ENCODE assay signal across 9 cellular contexts in genomic region chr17:38815576-38816193, GRCh38. TPM values are rescaled to one million over a fixed set of nuclear protein-coding genes. Genes with fewer than 3 reads are reported as not detected.
DNase-seq lines count a peak whose midpoint lies in the region; ATAC-seq and TF ChIP-seq lines count a peak whose summit lies in the region.
"Had no signal": no experiment of that assay in that cellular context is flagged by ENCODE, and none has a peak within 500 bp of the region (broad histone marks: within the 10 kb centered on the region; RNA-seq: fewer than 3 reads in every experiment).

No MANE protein-coding gene starts in this region.

- peaks cover 2% of the 10 kb centered on the region; the same call in 1 of the 2 replicates for H3K36me3 ChIP-seq in Panc1 (ENCODE audit: control insufficient read depth, insufficient read depth, low read length)
- peaks cover 67% of the 10 kb centered on the region for H3K36me3 ChIP-seq in endodermal cell (ENCODE audit: control insufficient read depth, insufficient read depth, low read length)
- H3K36me3 ChIP-seq in smooth muscle cell (ENCODE audit: low read depth): peaks cover 21% of the 10 kb centered on the region

- POLR2A ChIA-PET in Panc1 (lab: Charles Lee): no interaction called here

- peaks cover 16% of the 10 kb centered on the region for H3K4me1 Mint-ChIP-seq in activated CD8-positive, alpha-beta memory T cell treated with anti-CD3 and anti-CD28 coated beads, Interleukin-2, amount 10 ng/mL, durations not matched to agents 7 days and 5 days
- no peaks in the 10 kb centered on the region for H3K4me1 Mint-ChIP-seq in endodermal cell

- no peaks in the 10 kb centered on the region for H3F3A ChIP-seq in smooth muscle cell (ENCODE audit: low read depth)

- H3K27ac ChIP-seq in Panc1 (ENCODE audit: low read length) (no peak overlapping the region), endodermal cell (ENCODE audit: low read depth, low read length) (no peak overlapping the region), smooth muscle cell (ENCODE audit: low read depth) (no peak overlapping the region)

- peaks cover 17% of the 10 kb centered on the region for H4K20me1 ChIP-seq in smooth muscle cell (ENCODE audit: low read depth)

- H3K4me2 ChIP-seq in smooth muscle cell: no peak overlapping the region

- DNase-seq in activated CD8-positive, alpha-beta memory T cell treated with anti-CD3 and anti-CD28 coated beads, Interleukin-2, amount 10 ng/mL, durations not matched to agents 7 days and 5 days: peak; percentile 69
- DNase-seq in activated CD8-positive, alpha-beta memory T cell treated with anti-CD3 and anti-CD28 coated beads for 24 hours: no peak
- DNase-seq in Panc1 (ENCODE audit: low read depth, low spot score) (no peak), endodermal cell (no peak), smooth muscle cell (lab: John Stamatoyannopoulos, UW; ENCODE audit: unreplicated experiment) (no peak), NCI-H2081 treated with DMSO at 0.1 percent for 48 hours (lab: John Stamatoyannopoulos, UW) (no peak)
- DNase-seq: NCI-H2171 had no signal

- H3K27me3 ChIP-seq in Panc1 (ENCODE audit: control insufficient read depth, insufficient read depth, low read length) (no peaks in the 10 kb centered on the region), endodermal cell (ENCODE audit: control insufficient read depth, insufficient read depth, low read length, poor library complexity, severe bottlenecking) (no peaks in the 10 kb centered on the region), smooth muscle cell (ENCODE audit: low read depth) (no peaks in the 10 kb centered on the region)

- H3K4me3 Mint-ChIP-seq in activated CD8-positive, alpha-beta memory T cell treated with anti-CD3 and anti-CD28 coated beads, Interleukin-2, amount 10 ng/mL, durations not matched to agents 7 days and 5 days: no peak overlapping the region
- no peak overlapping the region for H3K4me3 Mint-ChIP-seq in endodermal cell

- H3K9ac ChIP-seq in endodermal cell (ENCODE audit: extremely low read depth, low read length, poor library complexity, severe bottlenecking) (no peak overlapping the region), smooth muscle cell (ENCODE audit: low read depth) (no peak overlapping the region)

- 91 to 93% methylated on average over 6 to 8 of the region's 8 CpGs for WGBS in endodermal cell (ENCODE audit: insufficient coverage in 1 of 2, insufficient read length in 1 of 2), 2 experiments
- 89% methylated on average over 8 of the region's 8 CpGs for WGBS in smooth muscle cell (ENCODE audit: low lambda C conversion rate)

- in situ Hi-C loops in Panc1 (cut with HindIII; ENCODE audit: low pct_unique_long_range_greater_than_20kb, low sequenced_read_pairs): no loop called here

- H3K4me3 ChIP-seq in Panc1 (ENCODE audit: low read depth in 2 of 2, low read length in 2 of 2) (no peak overlapping the region), endodermal cell (ENCODE audit: low read length) (no peak overlapping the region), smooth muscle cell (no peak overlapping the region)

- CTCF ChIA-PET in activated CD8-positive, alpha-beta memory T cell treated with anti-CD3 and anti-CD28 coated beads, Interleukin-2, amount 10 ng/mL, durations not matched to agents 7 days and 5 days (lab: Charles Lee): no interaction called here
- CTCF ChIA-PET in Panc1 (lab: Charles Lee): no interaction called here

- intact Hi-C loops in Panc1 (cut with micrococcal nuclease; ENCODE audit: unreplicated experiment): no loop called here

- peak; percentile 74 for ATAC-seq in activated CD8-positive, alpha-beta memory T cell treated with anti-CD3 and anti-CD28 coated beads, Interleukin-2, amount 10 ng/mL, durations not matched to agents 7 days and 5 days
- peak; percentile 58; the same call in 1 of the 2 replicates for ATAC-seq in Panc1
- no peak for ATAC-seq in HG02763 (IDR thresholded peaks at IDR 0.05; ENCODE audit: unreplicated experiment)
- no peak for ATAC-seq in HG03139 (IDR thresholded peaks at IDR 0.05; ENCODE audit: unreplicated experiment)

- no peak for TF ChIP-seq CTCF in Panc1 (IDR thresholded peaks at IDR 0.05)
- peak; percentile 59 for TF ChIP-seq CTCF in endodermal cell (conservative IDR thresholded peaks at IDR 0.05)
- peak; percentile 15 for TF ChIP-seq CTCF in smooth muscle cell (IDR thresholded peaks at IDR 0.05; ENCODE audit: borderline replicate concordance, insufficient read depth, poor library complexity, severe bottlenecking)

- H2AFZ ChIP-seq in smooth muscle cell (ENCODE audit: low read depth): no peak overlapping the region

- H3K36me3 Mint-ChIP-seq in activated CD8-positive, alpha-beta memory T cell treated with anti-CD3 and anti-CD28 coated beads, Interleukin-2, amount 10 ng/mL, durations not matched to agents 7 days and 5 days: peaks cover 29% of the 10 kb centered on the region
- peaks cover 43% of the 10 kb centered on the region for H3K36me3 Mint-ChIP-seq in endodermal cell (ENCODE audit: low read depth)

- H3K4me1 ChIP-seq in Panc1 (ENCODE audit: control insufficient read depth, insufficient read depth, low read length) (no peaks in the 10 kb centered on the region), endodermal cell (ENCODE audit: control insufficient read depth, insufficient read depth, low read length) (no peaks in the 10 kb centered on the region), smooth muscle cell (ENCODE audit: low read depth) (no peaks in the 10 kb centered on the region)

- H3K9me3 ChIP-seq in Panc1 (ENCODE audit: control insufficient read depth, insufficient read depth, low read depth, low read length) (no peaks in the 10 kb centered on the region), endodermal cell (ENCODE audit: control insufficient read depth, low read length) (no peaks in the 10 kb centered on the region), smooth muscle cell (replicated peaks; ENCODE audit: low read depth) (no peaks in the 10 kb centered on the region)

- TSS peak; percentile 53 for BruUV-seq in Panc1 (replicated peaks; lab: Mats Ljungman, UMichigan)

- H3K79me2 ChIP-seq in smooth muscle cell (ENCODE audit: low read depth): peaks cover 29% of the 10 kb centered on the region

- H3K27me3 Mint-ChIP-seq in activated CD8-positive, alpha-beta memory T cell treated with anti-CD3 and anti-CD28 coated beads, Interleukin-2, amount 10 ng/mL, durations not matched to agents 7 days and 5 days: no peaks in the 10 kb centered on the region
- H3K27me3 Mint-ChIP-seq in endodermal cell (ENCODE audit: insufficient read depth): no peaks in the 10 kb centered on the region

- peak overlapping the region; percentile 71 for H3K27ac Mint-ChIP-seq in activated CD8-positive, alpha-beta memory T cell treated with anti-CD3 and anti-CD28 coated beads, Interleukin-2, amount 10 ng/mL, durations not matched to agents 7 days and 5 days
- peak overlapping the region; percentile 59 for H3K27ac Mint-ChIP-seq in endodermal cell

- H3K9me3 Mint-ChIP-seq in activated CD8-positive, alpha-beta memory T cell treated with anti-CD3 and anti-CD28 coated beads, Interleukin-2, amount 10 ng/mL, durations not matched to agents 7 days and 5 days (ENCODE audit: low read depth): no peaks in the 10 kb centered on the region
- H3K9me3 Mint-ChIP-seq in endodermal cell: no peaks in the 10 kb centered on the region

RNA-seq across cellular contexts. Expression of gene CWC25, which starts 9.4 kb away (rescaled TPM):
- total RNA-seq in activated CD8-positive, alpha-beta memory T cell treated with anti-CD3 and anti-CD28 coated beads, Interleukin-2, amount 10 ng/mL, durations not matched to agents 7 days and 5 days: 10 to 100 TPM; 28.7 to 33.0 TPM
- 13.6 TPM for total RNA-seq in Panc1 (2021; ENCODE audit: unreplicated experiment)
- 9.0 TPM for polyA plus RNA-seq in Panc1 (2012; ENCODE audit: insufficient read length)
- 10 to 100 TPM; 14.6 to 15.0 TPM for total RNA-seq in endodermal cell
- polyA plus RNA-seq in endodermal cell (2013, experiment 1 of 2): 17.2 TPM
- polyA plus RNA-seq in endodermal cell (2013, experiment 2 of 2): 16.7 TPM
- 9.2 and 26.0 TPM in 2 replicates for total RNA-seq in smooth muscle cell
- 11.0 and 17.2 TPM in 2 replicates for polyA plus RNA-seq in smooth muscle cell

RNA-seq across cellular contexts. Expression of gene PIP4K2B, which starts 16.3 kb away (rescaled TPM):
- total RNA-seq in activated CD8-positive, alpha-beta memory T cell treated with anti-CD3 and anti-CD28 coated beads, Interleukin-2, amount 10 ng/mL, durations not matched to agents 7 days and 5 days: 10 to 100 TPM; 37.6 TPM
- total RNA-seq in Panc1 (2021; ENCODE audit: unreplicated experiment) (42.3 TPM), endodermal cell (10 to 100 TPM; 74.3 to 91.6 TPM), smooth muscle cell (31.9 and 46.5 TPM in 2 replicates)
- polyA plus RNA-seq in Panc1 (2012; ENCODE audit: insufficient read length): 39.2 TPM
- 63.1 TPM for polyA plus RNA-seq in endodermal cell (2013, experiment 1 of 2)
- polyA plus RNA-seq in endodermal cell (2013, experiment 2 of 2): 63.1 TPM
- polyA plus RNA-seq in smooth muscle cell: 11.1 and 13.7 TPM in 2 replicates

RNA-seq across cellular contexts. Expression of gene RPL23, which starts 37.8 kb away (rescaled TPM):
- total RNA-seq in activated CD8-positive, alpha-beta memory T cell treated with anti-CD3 and anti-CD28 coated beads, Interleukin-2, amount 10 ng/mL, durations not matched to agents 7 days and 5 days: 1,000 to 10,000 TPM in 1 of 2 experiments, 100 to 1,000 TPM in 1; 831 to 1,130 TPM
- total RNA-seq in Panc1 (2021; ENCODE audit: unreplicated experiment) (649 TPM), endodermal cell (1,000 to 10,000 TPM; 1,194 to 1,262 TPM), smooth muscle cell (1,675 and 1,715 TPM in 2 replicates)
- polyA plus RNA-seq in Panc1 (2012; ENCODE audit: insufficient read length): 684 TPM
- 2,291 TPM for polyA plus RNA-seq in endodermal cell (2013, experiment 1 of 2)
- polyA plus RNA-seq in endodermal cell (2013, experiment 2 of 2): 2,039 TPM
- 435 and 499 TPM in 2 replicates for polyA plus RNA-seq in smooth muscle cell

RNA-seq across cellular contexts. Expression of gene LASP1, which starts 54.2 kb away (rescaled TPM):
- total RNA-seq in activated CD8-positive, alpha-beta memory T cell treated with anti-CD3 and anti-CD28 coated beads, Interleukin-2, amount 10 ng/mL, durations not matched to agents 7 days and 5 days: 100 to 1,000 TPM; 208 to 239 TPM
- total RNA-seq in Panc1 (2021; ENCODE audit: unreplicated experiment) (112 TPM), endodermal cell (100 to 1,000 TPM; 168 to 177 TPM), smooth muscle cell (108 and 133 TPM in 2 replicates)
- 117 TPM for polyA plus RNA-seq in Panc1 (2012; ENCODE audit: insufficient read length)
- polyA plus RNA-seq in endodermal cell (2013, experiment 1 of 2): 102 TPM
- polyA plus RNA-seq in endodermal cell (2013, experiment 2 of 2): 102 TPM
- polyA plus RNA-seq in smooth muscle cell: 120 and 130 TPM in 2 replicates

Comparison
In these comparisons a context has a peak if more than half of its experiments do, and no peak if none do; other contexts are left out.
1. ATAC-seq: peak in activated CD8-positive, alpha-beta memory T cell treated with anti-CD3 and anti-CD28 coated beads, Interleukin-2, amount 10 ng/mL, durations not matched to agents 7 days and 5 days (single experiment) and Panc1 (single experiment); none in HG02763 (single experiment) and HG03139 (single experiment).